8 cellular contexts compared by ENCODE assay signal in genomic region chr20:208937-209566, GRCh38. TPM values are rescaled to one million over a fixed set of nuclear protein-coding genes. Genes with fewer than 3 reads are reported as not detected.
A peak's percentile ranks its signal among the peaks of the same experiment; 100 is the strongest.
DNase-seq lines count a peak whose midpoint lies in the region; ATAC-seq and TF ChIP-seq lines count a peak whose summit lies in the region.

No MANE protein-coding gene starts in this region.

- H3K4me1 ChIP-seq in Caco-2, result peaks cover 4% of the 10 kb centered on the region

- H3K4me3 ChIP-seq in Caco-2 (ENCODE audit: low read depth, low read length), result no peak overlapping the region

- no peaks in the 10 kb centered on the region for H3K27me3 ChIP-seq in Caco-2 (replicated peaks; ENCODE audit: control insufficient read depth, insufficient read depth, low read length)

- ATAC-seq in GM18909 (IDR thresholded peaks at IDR 0.05; ENCODE audit: poor library complexity, unreplicated experiment), result peak; percentile 57
- ATAC-seq in WTC11, result peak; percentile 75

- intact Hi-C loops in Caco-2 (cut with micrococcal nuclease; ENCODE audit: unreplicated experiment), result loop anchor here (1.0 to 2.0 kb wide), 2 partner anchors 58 to 122 kb away; no protein-coding TSS in a partner anchor

- H3K9me3 ChIP-seq in Caco-2, result no peaks in the 10 kb centered on the region

- peaks cover 9% of the 10 kb centered on the region for H3K4me1 Mint-ChIP-seq in Caco-2 (ENCODE audit: low read depth, unreplicated experiment)
- H3K4me1 Mint-ChIP-seq in WTC11, result no peaks in the 10 kb centered on the region

- DNase-seq in Caco-2, result peak in 1 of 2 experiments; percentile 38
- DNase-seq in NCI-H2171 (lab: John Stamatoyannopoulos, UW), result peak; percentile 7
- DNase-seq in WTC11 (ENCODE audit: low spot score), result no peak
- peak; percentile 94 for DNase-seq in foreskin melanocyte
- DNase-seq in pons (ENCODE audit: low spot score), result peak; percentile 66
- no peak for DNase-seq in effector CD8-positive, alpha-beta T cell (lab: John Stamatoyannopoulos, UW)
- DNase-seq in ureter (ENCODE audit: low spot score), result no peak

- POLR2A ChIA-PET in Caco-2 (lab: Charles Lee) (no interaction called here), WTC11 (lab: Charles Lee) (no interaction called here)

- H3K27ac Mint-ChIP-seq in Caco-2 (ENCODE audit: unreplicated experiment), result no peak overlapping the region
- H3K27ac Mint-ChIP-seq in WTC11, result no peak overlapping the region

- TF ChIP-seq CTCF in Caco-2 (IDR thresholded peaks at IDR 0.05; ENCODE audit: insufficient read depth in 1 of 2, low read depth in 1 of 2, low read length in 1 of 2, severe bottlenecking in 1 of 2, unreplicated experiment in 1 of 2) (peak; percentile 34 to 59), WTC11 (IDR thresholded peaks at IDR 0.05) (0 out of 2 replicates have a peak, but pooled peaks have one; percentile 23)

- no TSS peak for BruUV-seq in Caco-2 (replicated peaks; lab: Mats Ljungman, UMichigan)

- no peak overlapping the region for H3K4me3 Mint-ChIP-seq in Caco-2 (ENCODE audit: unreplicated experiment)
- H3K4me3 Mint-ChIP-seq in WTC11, result no peak overlapping the region

- H3K36me3 ChIP-seq in Caco-2 (ENCODE audit: control insufficient read depth, insufficient read depth, low read length), result no peaks in the 10 kb centered on the region

- H3K9me3 Mint-ChIP-seq in Caco-2 (ENCODE audit: unreplicated experiment) (no peaks in the 10 kb centered on the region), WTC11 (no peaks in the 10 kb centered on the region)

- CTCF ChIA-PET in Caco-2 (lab: Charles Lee), result no interaction called here
- CTCF ChIA-PET in WTC11 (lab: Charles Lee), result interaction anchor here (1.3 kb wide), 1 partner anchor 9 kb away, joined by 3 read pairs; no protein-coding TSS in a partner anchor

- H3K27me3 Mint-ChIP-seq in Caco-2 (ENCODE audit: insufficient read depth, unreplicated experiment), result no peaks in the 10 kb centered on the region
- peaks cover 77% of the 10 kb centered on the region for H3K27me3 Mint-ChIP-seq in WTC11 (ENCODE audit: low read depth)

- H3K36me3 Mint-ChIP-seq in Caco-2 (ENCODE audit: insufficient read depth, unreplicated experiment) (no peaks in the 10 kb centered on the region), WTC11 (no peaks in the 10 kb centered on the region)

TF ChIP-seq in WTC11, 78 proteins besides CTCF, POLR2A, EP300 and RAD21:
- TF ChIP-seq CREB1 (CRISPR knock-in tag; IDR thresholded peaks at IDR 0.05) (no peak), NR1H2 (CRISPR knock-in tag; IDR thresholded peaks at IDR 0.05) (no peak), ZNF532 (CRISPR knock-in tag; IDR thresholded peaks at IDR 0.05; ENCODE audit: borderline replicate concordance) (no peak), MLX (CRISPR knock-in tag; IDR thresholded peaks at IDR 0.05) (no peak), AR (CRISPR knock-in tag; IDR thresholded peaks at IDR 0.05) (no peak), ERG (CRISPR knock-in tag; IDR thresholded peaks at IDR 0.05) (no peak), ATF3 (CRISPR knock-in tag; conservative IDR thresholded peaks at IDR 0.05) (no peak), GTF2I (CRISPR knock-in tag; conservative IDR thresholded peaks at IDR 0.05) (no peak), NFYB (CRISPR knock-in tag; conservative IDR thresholded peaks at IDR 0.05; ENCODE audit: low read depth) (no peak), RORB (CRISPR knock-in tag; IDR thresholded peaks at IDR 0.05) (no peak), ZNF232 (CRISPR knock-in tag; IDR thresholded peaks at IDR 0.05) (no peak)

RNA-seq across cellular contexts. Expression of gene DEFB129, which starts 18.0 kb away (rescaled TPM):
- total RNA-seq in Caco-2 (2022), result not detected in 2 replicates
- not detected in 3 replicates for total RNA-seq in WTC11 (2021)
- not detected for total RNA-seq in ureter

RNA-seq across cellular contexts. Expression of gene DEFB128, which starts 19.5 kb away (rescaled TPM):
- not detected in 2 replicates for total RNA-seq in Caco-2 (2022)
- not detected in 3 replicates for total RNA-seq in WTC11 (2021)
- not detected for total RNA-seq in ureter

RNA-seq across cellular contexts. Expression of gene DEFB132, which starts 48.5 kb away (rescaled TPM):
- not detected in 2 replicates for total RNA-seq in Caco-2 (2022)
- total RNA-seq in WTC11 (2021), result not detected in 3 replicates
- total RNA-seq in ureter, result not detected

RNA-seq across cellular contexts. Expression of gene DEFB127, which starts 51.8 kb away (rescaled TPM):
- total RNA-seq in Caco-2 (2022) (not detected in 2 replicates), WTC11 (2021) (not detected in 3 replicates), ureter (not detected)

Comparison
In these comparisons a context has a peak if more than half of its experiments do, and no peak if none do; other contexts are left out.
1. DNase-seq: peak in NCI-H2171 (single experiment), foreskin melanocyte (single experiment) and pons (single experiment); none in WTC11 (single experiment), effector CD8-positive, alpha-beta T cell (single experiment) and ureter (single experiment).